Comparison of ENCODE assay signal across 9 cellular contexts in the genomic region with DNA sequence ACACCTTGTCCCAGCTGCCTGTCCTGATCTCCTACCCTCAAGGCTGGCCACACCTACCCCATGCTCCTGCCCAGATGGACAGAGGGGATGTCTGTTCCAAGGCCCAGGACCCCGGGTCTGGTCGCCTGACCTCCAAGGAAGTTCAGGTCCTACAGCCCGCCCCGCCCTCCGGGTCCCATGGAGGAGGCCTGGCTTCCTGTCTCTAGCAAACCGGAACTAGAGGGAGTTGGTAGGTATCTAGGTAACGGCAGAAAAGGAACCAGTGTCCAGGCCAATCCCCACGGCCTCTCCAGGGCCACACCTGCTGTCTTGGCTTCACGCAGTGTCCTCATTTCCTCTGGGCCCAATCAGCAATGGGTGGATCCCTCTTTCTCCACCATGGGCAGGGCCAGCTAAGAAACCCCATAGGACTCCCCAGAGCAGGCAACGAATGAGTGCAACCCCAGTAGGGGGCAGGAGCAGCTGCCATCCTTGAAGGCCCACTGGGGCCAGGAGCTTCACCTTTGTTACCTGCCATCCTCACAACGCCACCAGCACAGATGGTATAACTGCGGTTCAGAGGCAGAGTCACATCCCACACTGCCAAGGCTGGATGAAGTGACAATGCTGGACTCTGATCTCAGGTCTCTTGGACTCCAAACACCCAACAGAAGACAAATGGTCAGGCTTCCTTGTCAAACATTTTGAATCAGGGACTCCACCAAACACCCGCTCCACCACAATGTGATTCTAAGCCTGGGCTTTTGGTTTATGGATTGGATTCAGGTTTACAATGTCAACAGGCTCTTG. TPM values are rescaled to one million over a fixed set of nuclear protein-coding genes. Genes with fewer than 3 reads are reported as not detected.
DNase-seq lines count a peak whose midpoint lies in the region; ATAC-seq and TF ChIP-seq lines count a peak whose summit lies in the region.
"Had no signal": no experiment of that assay in that cellular context is flagged by ENCODE, and none has a peak within 500 bp of the region (broad histone marks: within the 10 kb centered on the region; RNA-seq: fewer than 3 reads in every experiment).

No MANE protein-coding gene starts in this region.

- H3K27ac Mint-ChIP-seq in CD4-positive, alpha-beta T cell: peak overlapping the region; percentile 79
- peak overlapping the region; percentile 97 for H3K27ac Mint-ChIP-seq in HFFc6

- CTCF ChIA-PET in CD4-positive, alpha-beta T cell (lab: Charles Lee): interaction anchor here (1.4 to 9.6 kb wide), 3 partner anchors 9 to 39 kb away, joined by 4 to 234 read pairs (median 34); a partner anchor contains a TSS

- no peaks in the 10 kb centered on the region for H3K9me3 ChIP-seq in CD4-positive, alpha-beta T cell (ENCODE audit: control insufficient read depth, low read length)
- H3K9me3 ChIP-seq in adipocyte (ENCODE audit: control insufficient read depth, low read length) (no peaks in the 10 kb centered on the region), mesodermal cell (ENCODE audit: control insufficient read depth, low read length) (no peaks in the 10 kb centered on the region)

- intact Hi-C loops in CD4-positive, alpha-beta T cell (cut with DNase I, micrococcal nuclease): no loop called here
- intact Hi-C loops in lower leg skin (cut with DNase I; ENCODE audit: low total_unique reads): no loop called here

- H3K27ac ChIP-seq in CD4-positive, alpha-beta T cell (ENCODE audit: low read depth, low read length): no peak overlapping the region
- peak overlapping the region; percentile 8 for H3K27ac ChIP-seq in mesodermal cell (ENCODE audit: low read depth, low read length, severe bottlenecking)

- TF ChIP-seq CTCF in CD4-positive, alpha-beta T cell (IDR thresholded peaks at IDR 0.05): no peak
- TF ChIP-seq CTCF in HFFc6 (IDR thresholded peaks at IDR 0.05): peak; percentile 55; the same call in 1 of the 2 replicates
- TF ChIP-seq CTCF in lower leg skin (IDR thresholded peaks at IDR 0.05): no peak

- H3K4me1 Mint-ChIP-seq in CD4-positive, alpha-beta T cell (ENCODE audit: low read depth): peaks cover 66% of the 10 kb centered on the region
- H3K4me1 Mint-ChIP-seq in HFFc6 (ENCODE audit: low read depth): peaks cover 68% of the 10 kb centered on the region

- H3K27me3 ChIP-seq in CD4-positive, alpha-beta T cell (ENCODE audit: control insufficient read depth, insufficient read depth, low read length): no peaks in the 10 kb centered on the region
- no peaks in the 10 kb centered on the region for H3K27me3 ChIP-seq in adipocyte (replicated peaks; ENCODE audit: control insufficient read depth, insufficient read depth, low read length)

- H3K9me3 Mint-ChIP-seq in CD4-positive, alpha-beta T cell: no peaks in the 10 kb centered on the region
- H3K9me3 Mint-ChIP-seq in HFFc6: no peaks in the 10 kb centered on the region
- H3K9me3 Mint-ChIP-seq: nephron had no signal

- no peak for DNase-seq in CD4-positive, alpha-beta T cell
- no peak for DNase-seq in HFFc6
- no peak for DNase-seq in adipocyte (ENCODE audit: low read depth)
- no peak for DNase-seq in NCI-H526 (lab: John Stamatoyannopoulos, UW)
- DNase-seq in SHP77 treated with DMSO at 0.1 percent for 48 hours (lab: John Stamatoyannopoulos, UW): no peak
- DNase-seq in lower leg skin (ENCODE audit: low spot score in 2 of 2): no peak

- ATAC-seq in CD4-positive, alpha-beta T cell (ENCODE audit: poor library complexity): no peak
- ATAC-seq in HG03108 (IDR thresholded peaks at IDR 0.05; ENCODE audit: unreplicated experiment): no peak

- peak overlapping the region; percentile 45 for H3K4me3 Mint-ChIP-seq in CD4-positive, alpha-beta T cell
- H3K4me3 Mint-ChIP-seq in HFFc6: peak overlapping the region; percentile 25; the same call in 1 of the 2 replicates
- H3K4me3 Mint-ChIP-seq: nephron had no signal

- 95% methylated on average over 10 of the region's 13 CpGs for WGBS in mesodermal cell (ENCODE audit: insufficient coverage in 2 of 2), 2 experiments
- 42 to 49% methylated on average over 9 to 13 of the region's 13 CpGs for WGBS in lower leg skin, 2 donors

- no peak overlapping the region for H3K4me3 ChIP-seq in adipocyte (ENCODE audit: low read length)
- no peak overlapping the region for H3K4me3 ChIP-seq in mesodermal cell (ENCODE audit: extremely low read depth, insufficient read depth, low read length, poor library complexity, severe bottlenecking)
- no peak overlapping the region for H3K4me3 ChIP-seq in lower leg skin (ENCODE audit: low read depth, poor library complexity, severe bottlenecking)

- POLR2A ChIA-PET in CD4-positive, alpha-beta T cell (lab: Charles Lee): interaction anchor here (7.8 to 9.5 kb wide), 4 partner anchors 25 to 65 kb away, joined by 76 to 192 read pairs (median 156); a partner anchor contains a TSS

- peaks cover 59% of the 10 kb centered on the region for H3K36me3 Mint-ChIP-seq in CD4-positive, alpha-beta T cell (ENCODE audit: low read depth)
- H3K36me3 Mint-ChIP-seq in HFFc6 (ENCODE audit: low read depth): peaks cover 11% of the 10 kb centered on the region

- H3K4me1 ChIP-seq in adipocyte (ENCODE audit: control insufficient read depth, insufficient read depth, low read length) (peaks cover 64% of the 10 kb centered on the region), mesodermal cell (ENCODE audit: control insufficient read depth, insufficient read depth, low read length, poor library complexity, severe bottlenecking) (peaks cover 47% of the 10 kb centered on the region)

- no peaks in the 10 kb centered on the region for H3K27me3 Mint-ChIP-seq in CD4-positive, alpha-beta T cell
- H3K27me3 Mint-ChIP-seq in HFFc6 (ENCODE audit: insufficient read depth): peaks cover 5% of the 10 kb centered on the region

- TF ChIP-seq POLR2A in lower leg skin (IDR thresholded peaks at IDR 0.05): no peak

- H3K36me3 ChIP-seq in adipocyte (ENCODE audit: control insufficient read depth, insufficient read depth, low read length, severe bottlenecking) (peaks cover 39% of the 10 kb centered on the region), mesodermal cell (ENCODE audit: control insufficient read depth, insufficient read depth, low read length) (peaks cover 67% of the 10 kb centered on the region)

- peak overlapping the region; percentile 73 for H3K9ac ChIP-seq in adipocyte (ENCODE audit: low read length)

RNA-seq across cellular contexts. Expression of a gene that starts 25.1 kb away (rescaled TPM):
- total RNA-seq in CD4-positive, alpha-beta T cell: 1,000 to 10,000 TPM; 1,997 to 2,075 TPM
- total RNA-seq in HFFc6 (2021; fragmentation: NEBNext Ultra II Directional; extraction: Animal tissue kit (Norgen Biotek cat#: 25700)): 1,000 to 10,000 TPM; 2,131 to 2,494 (median 2,241) TPM
- 3,564 TPM for polyA plus RNA-seq in mesodermal cell (2013, experiment 1 of 2)
- 3,441 TPM for polyA plus RNA-seq in mesodermal cell (2013, experiment 2 of 2)
- total RNA-seq in lower leg skin: 1,000 to 10,000 TPM; 2,664 to 4,654 (median 3,612) TPM

RNA-seq across cellular contexts. Expression of a gene that starts 31.5 kb away (rescaled TPM):
- total RNA-seq in CD4-positive, alpha-beta T cell: 100 to 1,000 TPM; 121 to 128 TPM
- 100 to 1,000 TPM in 1 of 6 experiments, 10 to 100 TPM in 5; 76.5 to 102 (median 83.1) TPM for total RNA-seq in HFFc6 (2021; fragmentation: NEBNext Ultra II Directional; extraction: Animal tissue kit (Norgen Biotek cat#: 25700))
- polyA plus RNA-seq in mesodermal cell (2013, experiment 1 of 2): 50.4 TPM
- polyA plus RNA-seq in mesodermal cell (2013, experiment 2 of 2): 37.7 TPM
- 100 to 1,000 TPM in 1 of 4 donors, 10 to 100 TPM in 3; 37.8 to 115 (median 50.8) TPM for total RNA-seq in lower leg skin

RNA-seq across cellular contexts. Expression of a gene that starts 39.5 kb away (rescaled TPM):
- total RNA-seq in CD4-positive, alpha-beta T cell: 100 to 1,000 TPM; 229 to 230 TPM
- 100 to 1,000 TPM; 219 to 290 (median 253) TPM for total RNA-seq in HFFc6 (2021; fragmentation: NEBNext Ultra II Directional; extraction: Animal tissue kit (Norgen Biotek cat#: 25700))
- 85.7 TPM for polyA plus RNA-seq in mesodermal cell (2013, experiment 1 of 2)
- polyA plus RNA-seq in mesodermal cell (2013, experiment 2 of 2): 72.4 TPM
- total RNA-seq in lower leg skin: 10 to 100 TPM; 36.3 to 54.0 (median 49.8) TPM
